ENCODE assay signal across 21 cellular contexts in the genomic region with DNA sequence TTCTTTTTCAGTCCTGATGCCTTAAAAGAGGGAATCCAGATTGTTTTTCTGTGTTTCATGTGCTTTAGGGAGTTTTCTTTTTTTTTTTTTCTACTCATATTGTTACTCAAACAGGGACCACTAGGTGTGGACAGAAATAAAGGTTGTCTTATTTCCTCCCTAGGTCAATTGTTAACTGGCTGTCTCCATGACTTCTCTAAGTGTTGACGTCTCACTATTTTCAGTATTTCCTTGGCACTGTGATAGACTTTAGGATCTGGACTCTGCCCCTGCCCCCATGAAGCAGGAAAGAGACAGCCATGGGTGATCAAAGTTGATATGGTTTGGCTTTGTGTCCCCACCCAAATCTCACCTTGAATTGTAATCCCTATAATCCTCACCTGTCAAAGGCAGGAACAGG.
A peak's percentile ranks its signal among the peaks of the same experiment; 100 is the strongest.
DNase-seq lines count a peak whose midpoint lies in the region; ATAC-seq, FAIRE-seq and TF ChIP-seq lines count a peak whose summit lies in the region.
"Had no signal": no experiment of that assay in that cellular context is flagged by ENCODE, and none has a peak within 500 bp of the region (broad histone marks: within the 10 kb centered on the region; RNA-seq: fewer than 3 reads in every experiment).

No MANE protein-coding gene starts in this region.

- H3K27ac ChIP-seq in RWPE2 (ENCODE audit: poor library complexity, severe bottlenecking) (peak overlapping the region; percentile 47), parathyroid adenoma (peak overlapping the region; percentile 39), small intestine (ENCODE audit: low read depth in 1 of 2, low read length in 1 of 2) (no peak overlapping the region), heart right ventricle (no peak overlapping the region)
- H3K27ac ChIP-seq: C4-2B had no signal

- H3K4me2 ChIP-seq in parathyroid adenoma (ENCODE audit: low read length), result no peak overlapping the region

- peak overlapping the region; percentile 81 for H2AFZ ChIP-seq in parathyroid adenoma

- 13 to 48% (median 44%) methylated on average over 1 of the region's 1 CpG for WGBS in small intestine, 3 donors
- 34 to 44% methylated on average over 1 of the region's 1 CpG for WGBS in heart right ventricle, 2 donors

- DNase-seq in RWPE2 (ENCODE audit: low spot score) (no peak), kidney tubule cell (ENCODE audit: low spot score) (peak; percentile 61), small intestine (peak; percentile 26), heart right ventricle (no peak)
- DNase-seq: BE2C; CD8-positive, alpha-beta T cell; COR-L47; DND-41; GDM1 had no signal

- no peaks in the 10 kb centered on the region for H3K36me3 ChIP-seq in RWPE2 (ENCODE audit: low read depth)
- no peaks in the 10 kb centered on the region for H3K36me3 ChIP-seq in parathyroid adenoma (ENCODE audit: control insufficient read depth, insufficient read depth, low read length)
- H3K36me3 ChIP-seq in small intestine (ENCODE audit: control insufficient read depth in 2 of 2, insufficient read depth in 2 of 2, low read length in 2 of 2), result no peaks in the 10 kb centered on the region
- H3K36me3 ChIP-seq in heart right ventricle, result no peaks in the 10 kb centered on the region
- H3K36me3 ChIP-seq: BE2C had no signal

- H3K4me3 ChIP-seq in RWPE2 (ENCODE audit: severe bottlenecking) (no peak overlapping the region), parathyroid adenoma (ENCODE audit: low read depth, low read length) (no peak overlapping the region), small intestine (ENCODE audit: low read depth in 1 of 2, low read length in 2 of 2) (no peak overlapping the region), heart right ventricle (no peak overlapping the region)

- no peak for FAIRE-seq in small intestine (lab: Jason Lieb, UNC)
- FAIRE-seq: A204.1, D721Med, GM19239, H54, HepG2, HTR-8/SVneo had no signal

- no peak for ATAC-seq in RWPE2 (ENCODE audit: low read depth)
- ATAC-seq in HG02571 (IDR thresholded peaks at IDR 0.05; ENCODE audit: unreplicated experiment), result no peak
- no peak for ATAC-seq in HG02798 (IDR thresholded peaks at IDR 0.05; ENCODE audit: poor library complexity, unreplicated experiment)
- ATAC-seq in heart right ventricle, result no peak
- no peak for ATAC-seq in GM19395 (IDR thresholded peaks at IDR 0.05; ENCODE audit: unreplicated experiment)
- ATAC-seq: CD8-positive, alpha-beta T cell; HCT116; HepG2 had no signal

- H3K27me3 ChIP-seq in RWPE2 (ENCODE audit: insufficient read depth, poor library complexity, severe bottlenecking) (no peaks in the 10 kb centered on the region), parathyroid adenoma (ENCODE audit: control insufficient read depth, insufficient read depth, low read length) (no peaks in the 10 kb centered on the region), small intestine (ENCODE audit: control insufficient read depth in 2 of 2, insufficient read depth in 2 of 2, low read length in 2 of 2) (no peaks in the 10 kb centered on the region), heart right ventricle (no peaks in the 10 kb centered on the region)
- H3K27me3 ChIP-seq: BE2C had no signal

- no peaks in the 10 kb centered on the region for H3K9me3 ChIP-seq in RWPE2 (ENCODE audit: severe bottlenecking)
- H3K9me3 ChIP-seq in parathyroid adenoma (ENCODE audit: control insufficient read depth, low read length), result no peaks in the 10 kb centered on the region
- H3K9me3 ChIP-seq in small intestine (ENCODE audit: control insufficient read depth, low read depth), result no peaks in the 10 kb centered on the region
- peaks cover 0 to 6% (median 0%) of the 10 kb centered on the region in 11 donors for H3K9me3 ChIP-seq in heart right ventricle
- H3K9me3 ChIP-seq: BE2C had no signal

- no peaks in the 10 kb centered on the region for H3K79me2 ChIP-seq in parathyroid adenoma

- no peak for TF ChIP-seq CTCF in RWPE2 (IDR thresholded peaks at IDR 0.05; ENCODE audit: poor library complexity, severe bottlenecking)
- TF ChIP-seq CTCF in parathyroid adenoma (IDR thresholded peaks at IDR 0.05), result no peak
- TF ChIP-seq CTCF in heart right ventricle (IDR thresholded peaks at IDR 0.05), result no peak

- no peak overlapping the region for H3K9ac ChIP-seq in parathyroid adenoma

- no peaks in the 10 kb centered on the region for H3K4me1 ChIP-seq in RWPE2 (ENCODE audit: insufficient read depth, poor library complexity, severe bottlenecking)
- H3K4me1 ChIP-seq in parathyroid adenoma, result peaks cover 19% of the 10 kb centered on the region
- no peaks in the 10 kb centered on the region for H3K4me1 ChIP-seq in small intestine (ENCODE audit: control insufficient read depth in 2 of 2, insufficient read depth in 1 of 2, low read depth in 1 of 2, low read length in 1 of 2)
- no peaks in the 10 kb centered on the region for H3K4me1 ChIP-seq in heart right ventricle
- H3K4me1 ChIP-seq: BE2C had no signal

- intact Hi-C loops in heart right ventricle (cut with DNase I), result no loop called here

Comparison
In these comparisons a context has a peak if more than half of its experiments do, and no peak if none do; other contexts are left out.
1. DNase-seq: peak in kidney tubule cell (single experiment) and small intestine (single experiment); none in RWPE2 (single experiment) and heart right ventricle (0 of 2).
2. H3K27ac ChIP-seq: peak in RWPE2 (single experiment) and parathyroid adenoma (single experiment); none in small intestine (0 of 2) and heart right ventricle (0 of 10).